In the genomic region with DNA sequence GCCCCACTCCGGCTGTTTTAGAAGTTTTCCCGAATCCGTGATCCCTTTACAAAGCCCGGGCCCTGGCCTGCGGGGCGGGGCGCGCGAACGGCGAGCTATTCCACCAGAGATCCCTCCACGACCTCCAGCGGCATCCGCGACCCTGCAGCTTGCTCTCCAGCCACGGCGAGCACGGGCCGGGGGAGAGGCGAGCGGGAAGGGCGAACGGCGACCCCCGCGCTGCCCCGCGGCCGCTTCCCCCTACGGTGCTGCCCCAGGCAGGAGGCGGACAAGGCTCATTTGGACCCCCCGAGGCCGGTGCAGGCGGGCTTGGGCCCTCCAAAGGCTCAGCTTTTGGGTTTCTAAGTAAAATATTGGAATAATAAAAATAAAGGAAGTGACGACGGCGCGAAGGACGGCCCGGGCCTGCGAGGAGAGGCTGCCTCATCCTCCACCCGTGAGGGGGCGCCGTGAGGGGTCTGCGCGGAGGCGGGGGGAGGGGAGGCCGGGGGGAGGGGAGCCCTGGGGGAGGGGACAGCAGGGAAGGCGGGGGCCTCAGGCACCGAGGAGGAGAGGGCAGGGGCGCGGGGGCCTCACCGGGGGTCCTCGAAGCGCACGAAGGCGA, we compare ENCODE assay signal across 8 cellular contexts. TPM values are rescaled to one million over a fixed set of nuclear protein-coding genes. Genes with fewer than 3 reads are reported as not detected.
A peak's percentile ranks its signal among the peaks of the same experiment; 100 is the strongest.
DNase-seq lines count a peak whose midpoint lies in the region; ATAC-seq, FAIRE-seq and TF ChIP-seq lines count a peak whose summit lies in the region.

No MANE protein-coding gene starts in this region.

- no peak for FAIRE-seq in bronchial epithelial cell (lab: Jason Lieb, UNC)

- peak; percentile 24 to 31 for DNase-seq in activated CD4-positive, alpha-beta T cell treated with anti-CD3 and anti-CD28 coated beads for 24 hours (ENCODE audit: low read depth in 2 of 2)
- DNase-seq in activated CD4-positive, alpha-beta T cell treated with anti-CD3 and anti-CD28 coated beads for 1 hour: no peak
- no peak for DNase-seq in bronchial epithelial cell (ENCODE audit: low read depth)
- DNase-seq in stimulated activated CD4-positive, alpha-beta T cell treated with anti-CD3 and anti-CD28 coated beads, Interleukin-4, amount 100 ng/mL, for 4 hours: peak; percentile 55 to 57
- DNase-seq in NCI-H524 (lab: John Stamatoyannopoulos, UW): no peak

- no peak for TF ChIP-seq CTCF in bronchial epithelial cell (IDR thresholded peaks at IDR 0.05; ENCODE audit: insufficient read depth, low read length, severe bottlenecking)

- ATAC-seq in HG02943 (IDR thresholded peaks at IDR 0.05; ENCODE audit: low read depth, unreplicated experiment): peak; percentile 37
- ATAC-seq in SK-N-SH treated with all-trans-retinoic acid at 6 μM for 48 hours: peak; percentile 23

- H3K27me3 ChIP-seq in bronchial epithelial cell (ENCODE audit: control insufficient read depth, insufficient read depth, low read length) (no peaks in the 10 kb centered on the region), layer of hippocampus (ENCODE audit: control insufficient read depth, insufficient read depth, low read length) (no peaks in the 10 kb centered on the region)

- peak overlapping the region; percentile 89 for H3K27ac ChIP-seq in layer of hippocampus (ENCODE audit: low read depth, low read length)

- H3K36me3 ChIP-seq in bronchial epithelial cell (ENCODE audit: control insufficient read depth, insufficient read depth, low read length): peaks cover 13% of the 10 kb centered on the region

- H3K4me3 ChIP-seq in bronchial epithelial cell (ENCODE audit: low read depth, low read length): peak overlapping the region; percentile 92

TF ChIP-seq in SK-N-SH treated with all-trans-retinoic acid at 6 μM for 48 hours, 23 proteins besides CTCF, POLR2A, EP300 and RAD21:
- TF ChIP-seq TCF4 (CRISPR knock-in tag; IDR thresholded peaks at IDR 0.05; ENCODE audit: borderline replicate concordance) (no peak), SNAI2 (CRISPR knock-in tag; IDR thresholded peaks at IDR 0.05) (no peak), ZNF8 (CRISPR knock-in tag; IDR thresholded peaks at IDR 0.05) (no peak), ARNTL (CRISPR knock-in tag; IDR thresholded peaks at IDR 0.05; ENCODE audit: borderline replicate concordance, low read depth) (no peak), ZC3H10 (CRISPR knock-in tag; IDR thresholded peaks at IDR 0.05) (no peak), ZFP30 (CRISPR knock-in tag; IDR thresholded peaks at IDR 0.05) (no peak), PPARA (CRISPR knock-in tag; IDR thresholded peaks at IDR 0.05; ENCODE audit: borderline replicate concordance) (no peak)
- TF ChIP-seq, protein P1, sequence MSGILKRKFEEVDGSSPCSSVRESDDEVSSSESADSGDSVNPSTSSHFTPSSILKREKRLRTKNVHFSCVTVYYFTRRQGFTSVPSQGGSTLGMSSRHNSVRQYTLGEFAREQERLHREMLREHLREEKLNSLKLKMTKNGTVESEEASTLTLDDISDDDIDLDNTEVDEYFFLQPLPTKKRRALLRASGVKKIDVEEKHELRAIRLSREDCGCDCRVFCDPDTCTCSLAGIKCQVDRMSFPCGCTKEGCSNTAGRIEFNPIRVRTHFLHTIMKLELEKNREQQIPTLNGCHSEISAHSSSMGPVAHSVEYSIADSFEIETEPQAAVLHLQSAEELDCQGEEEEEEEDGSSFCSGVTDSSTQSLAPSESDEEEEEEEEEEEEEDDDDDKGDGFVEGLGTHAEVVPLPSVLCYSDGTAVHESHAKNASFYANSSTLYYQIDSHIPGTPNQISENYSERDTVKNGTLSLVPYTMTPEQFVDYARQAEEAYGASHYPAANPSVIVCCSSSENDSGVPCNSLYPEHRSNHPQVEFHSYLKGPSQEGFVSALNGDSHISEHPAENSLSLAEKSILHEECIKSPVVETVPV (CRISPR knock-in tag; IDR thresholded peaks at IDR 0.05): no peak
- TF ChIP-seq, protein P2, sequence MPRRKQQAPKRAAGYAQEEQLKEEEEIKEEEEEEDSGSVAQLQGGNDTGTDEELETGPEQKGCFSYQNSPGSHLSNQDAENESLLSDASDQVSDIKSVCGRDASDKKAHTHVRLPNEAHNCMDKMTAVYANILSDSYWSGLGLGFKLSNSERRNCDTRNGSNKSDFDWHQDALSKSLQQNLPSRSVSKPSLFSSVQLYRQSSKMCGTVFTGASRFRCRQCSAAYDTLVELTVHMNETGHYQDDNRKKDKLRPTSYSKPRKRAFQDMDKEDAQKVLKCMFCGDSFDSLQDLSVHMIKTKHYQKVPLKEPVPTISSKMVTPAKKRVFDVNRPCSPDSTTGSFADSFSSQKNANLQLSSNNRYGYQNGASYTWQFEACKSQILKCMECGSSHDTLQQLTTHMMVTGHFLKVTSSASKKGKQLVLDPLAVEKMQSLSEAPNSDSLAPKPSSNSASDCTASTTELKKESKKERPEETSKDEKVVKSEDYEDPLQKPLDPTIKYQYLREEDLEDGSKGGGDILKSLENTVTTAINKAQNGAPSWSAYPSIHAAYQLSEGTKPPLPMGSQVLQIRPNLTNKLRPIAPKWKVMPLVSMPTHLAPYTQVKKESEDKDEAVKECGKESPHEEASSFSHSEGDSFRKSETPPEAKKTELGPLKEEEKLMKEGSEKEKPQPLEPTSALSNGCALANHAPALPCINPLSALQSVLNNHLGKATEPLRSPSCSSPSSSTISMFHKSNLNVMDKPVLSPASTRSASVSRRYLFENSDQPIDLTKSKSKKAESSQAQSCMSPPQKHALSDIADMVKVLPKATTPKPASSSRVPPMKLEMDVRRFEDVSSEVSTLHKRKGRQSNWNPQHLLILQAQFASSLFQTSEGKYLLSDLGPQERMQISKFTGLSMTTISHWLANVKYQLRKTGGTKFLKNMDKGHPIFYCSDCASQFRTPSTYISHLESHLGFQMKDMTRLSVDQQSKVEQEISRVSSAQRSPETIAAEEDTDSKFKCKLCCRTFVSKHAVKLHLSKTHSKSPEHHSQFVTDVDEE (CRISPR knock-in tag; IDR thresholded peaks at IDR 0.05): no peak
- TF ChIP-seq, protein P3, sequence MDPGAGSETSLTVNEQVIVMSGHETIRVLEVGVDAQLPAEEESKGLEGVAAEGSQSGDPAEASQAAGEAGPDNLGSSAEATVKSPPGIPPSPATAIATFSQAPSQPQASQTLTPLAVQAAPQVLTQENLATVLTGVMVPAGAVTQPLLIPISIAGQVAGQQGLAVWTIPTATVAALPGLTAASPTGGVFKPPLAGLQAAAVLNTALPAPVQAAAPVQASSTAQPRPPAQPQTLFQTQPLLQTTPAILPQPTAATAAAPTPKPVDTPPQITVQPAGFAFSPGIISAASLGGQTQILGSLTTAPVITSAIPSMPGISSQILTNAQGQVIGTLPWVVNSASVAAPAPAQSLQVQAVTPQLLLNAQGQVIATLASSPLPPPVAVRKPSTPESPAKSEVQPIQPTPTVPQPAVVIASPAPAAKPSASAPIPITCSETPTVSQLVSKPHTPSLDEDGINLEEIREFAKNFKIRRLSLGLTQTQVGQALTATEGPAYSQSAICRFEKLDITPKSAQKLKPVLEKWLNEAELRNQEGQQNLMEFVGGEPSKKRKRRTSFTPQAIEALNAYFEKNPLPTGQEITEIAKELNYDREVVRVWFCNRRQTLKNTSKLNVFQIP (CRISPR knock-in tag; IDR thresholded peaks at IDR 0.05; ENCODE audit: borderline replicate concordance, low read depth): no peak

RNA-seq across cellular contexts. Expression of a gene that starts 0.6 kb away (rescaled TPM):
- total RNA-seq in bronchial epithelial cell: 325 and 349 TPM in 2 replicates

RNA-seq across cellular contexts. Expression of a gene that starts 22.7 kb away (rescaled TPM):
- total RNA-seq in bronchial epithelial cell: 15.1 and 21.6 TPM in 2 replicates

RNA-seq across cellular contexts. Expression of a gene that starts 22.8 kb away (rescaled TPM):
- 40.5 and 45.2 TPM in 2 replicates for total RNA-seq in bronchial epithelial cell

RNA-seq across cellular contexts. Expression of a gene that starts 27.0 kb away (rescaled TPM):
- 268 and 325 TPM in 2 replicates for total RNA-seq in bronchial epithelial cell

RNA-seq across cellular contexts. Expression of a gene that starts 31.0 kb away (rescaled TPM):
- total RNA-seq in bronchial epithelial cell: 659 and 789 TPM in 2 replicates

Comparison
In these comparisons a context has a peak if more than half of its experiments do, and no peak if none do; other contexts are left out.
1. DNase-seq: peak in activated CD4-positive, alpha-beta T cell treated with anti-CD3 and anti-CD28 coated beads for 24 hours (2 of 2) and stimulated activated CD4-positive, alpha-beta T cell treated with anti-CD3 and anti-CD28 coated beads, Interleukin-4, amount 100 ng/mL, for 4 hours (2 of 2); none in activated CD4-positive, alpha-beta T cell treated with anti-CD3 and anti-CD28 coated beads for 1 hour (single experiment), bronchial epithelial cell (single experiment) and NCI-H524 (0 of 2).